In genomic region chr2:209476367-209477191, GRCh38 we compare ENCODE assay signal across 11 cellular contexts. TPM values are rescaled to one million over a fixed set of nuclear protein-coding genes. Genes with fewer than 3 reads are reported as not detected.
DNase-seq lines count a peak whose midpoint lies in the region; ATAC-seq and TF ChIP-seq lines count a peak whose summit lies in the region.
"Had no signal": no experiment of that assay in that cellular context is flagged by ENCODE, and none has a peak within 500 bp of the region (broad histone marks: within the 10 kb centered on the region; RNA-seq: fewer than 3 reads in every experiment).

No MANE protein-coding gene starts in this region.

- no peaks in the 10 kb centered on the region for H3K27me3 Mint-ChIP-seq in activated CD8-positive, alpha-beta T cell treated with anti-CD3 and anti-CD28 coated beads for 36 hours

- no peaks in the 10 kb centered on the region for H3K9me3 Mint-ChIP-seq in activated CD8-positive, alpha-beta T cell treated with anti-CD3 and anti-CD28 coated beads for 36 hours
- H3K9me3 Mint-ChIP-seq: T-helper 1 cell treated with Interleukin-12 subunit alpha and Interleukin-12 subunit beta and Interleukin-4 antibody, amounts not matched to agents 30 μg/mL and 1 μg/mL, for 36 hours had no signal

- no peaks in the 10 kb centered on the region for H3K36me3 Mint-ChIP-seq in activated CD8-positive, alpha-beta T cell treated with anti-CD3 and anti-CD28 coated beads for 36 hours (ENCODE audit: low read depth)

- peaks cover 24% of the 10 kb centered on the region for H3K4me1 ChIP-seq in SJCRH30

- peak overlapping the region; percentile 3; the same call in 1 of the 2 replicates for H3K27ac ChIP-seq in SJCRH30

- no peak for ATAC-seq in activated CD8-positive, alpha-beta T cell treated with anti-CD3 and anti-CD28 coated beads for 36 hours
- no peak for ATAC-seq in GM21619 (IDR thresholded peaks at IDR 0.05; ENCODE audit: unreplicated experiment)
- ATAC-seq: mucosa of descending colon had no signal

- intact Hi-C loops in head of caudate nucleus (cut with DNase I): no loop called here
- intact Hi-C loops in activated CD8-positive, alpha-beta T cell treated with anti-CD3 and anti-CD28 coated beads for 36 hours (cut with micrococcal nuclease): no loop called here

- no peaks in the 10 kb centered on the region for H3K27me3 ChIP-seq in SJCRH30

- DNase-seq in AG10803 (ENCODE audit: low read depth) (peak; percentile 7), NCI-H1417 (lab: John Stamatoyannopoulos, UW) (peak; percentile 71 to 98 (median 74)), SJCRH30 (peak; percentile 50 to 78), head of caudate nucleus (peak in 30 of 42 donors; percentile 4 to 80 (median 44)), foreskin melanocyte (no peak), DMS114 treated with DMSO at 0.1 percent for 48 hours (lab: John Stamatoyannopoulos, UW; ENCODE audit: unreplicated experiment) (no peak)
- no peak for DNase-seq in activated CD8-positive, alpha-beta T cell treated with anti-CD3 and anti-CD28 coated beads for 36 hours
- DNase-seq: mucosa of descending colon; stimulated activated CD4-positive, alpha-beta T cell treated with anti-CD3 and anti-CD28 coated beads, Interleukin-4, amount 100 ng/mL, for 24 hours had no signal

- H3K9me3 ChIP-seq in SJCRH30 (replicated peaks): no peaks in the 10 kb centered on the region
- H3K9me3 ChIP-seq: mucosa of descending colon had no signal

- POLR2A ChIA-PET in activated CD8-positive, alpha-beta T cell treated with anti-CD3 and anti-CD28 coated beads for 36 hours (lab: Charles Lee): no interaction called here

- H3K36me3 ChIP-seq in SJCRH30: no peaks in the 10 kb centered on the region

- CTCF ChIA-PET in activated CD8-positive, alpha-beta T cell treated with anti-CD3 and anti-CD28 coated beads for 36 hours (lab: Charles Lee): no interaction called here

- no peak overlapping the region for H3K4me3 ChIP-seq in AG10803 (ENCODE audit: low read length)
- H3K4me3 ChIP-seq in SJCRH30: no peak overlapping the region
- H3K4me3 ChIP-seq: mucosa of descending colon had no signal

- TF ChIP-seq CTCF in AG10803 (conservative IDR thresholded peaks at IDR 0.05; ENCODE audit: low read length): no peak
- TF ChIP-seq CTCF in activated CD8-positive, alpha-beta T cell treated with anti-CD3 and anti-CD28 coated beads for 36 hours (IDR thresholded peaks at IDR 0.05): no peak

- no peaks in the 10 kb centered on the region for H3K4me1 Mint-ChIP-seq in activated CD8-positive, alpha-beta T cell treated with anti-CD3 and anti-CD28 coated beads for 36 hours (ENCODE audit: low read depth)

- H3K27ac Mint-ChIP-seq in activated CD8-positive, alpha-beta T cell treated with anti-CD3 and anti-CD28 coated beads for 36 hours: no peak overlapping the region
- H3K27ac Mint-ChIP-seq: T-helper 1 cell treated with Interleukin-12 subunit alpha and Interleukin-12 subunit beta and Interleukin-4 antibody, amounts not matched to agents 30 μg/mL and 1 μg/mL, for 36 hours had no signal

- H3K4me3 Mint-ChIP-seq in activated CD8-positive, alpha-beta T cell treated with anti-CD3 and anti-CD28 coated beads for 36 hours: no peak overlapping the region
- H3K4me3 Mint-ChIP-seq: T-helper 1 cell treated with Interleukin-12 subunit alpha and Interleukin-12 subunit beta and Interleukin-4 antibody, amounts not matched to agents 30 μg/mL and 1 μg/mL, for 36 hours had no signal

RNA-seq across cellular contexts. Expression of gene MAP2, which starts 52.7 kb away (rescaled TPM):
- total RNA-seq in SJCRH30 (2014; rRNA removed; shearing (Covaris generic)): 59.3 and 63.3 TPM in 2 replicates
- not detected for total RNA-seq in activated CD8-positive, alpha-beta T cell treated with anti-CD3 and anti-CD28 coated beads for 36 hours

Comparison
In these comparisons a context has a peak if more than half of its experiments do, and no peak if none do; other contexts are left out.
1. DNase-seq: peak in AG10803 (single experiment), NCI-H1417 (3 of 3), SJCRH30 (2 of 2) and head of caudate nucleus (30 of 42); none in foreskin melanocyte (single experiment), activated CD8-positive, alpha-beta T cell treated with anti-CD3 and anti-CD28 coated beads for 36 hours (single experiment) and DMS114 treated with DMSO at 0.1 percent for 48 hours (single experiment).
2. RNA of gene MAP2, which starts 52.7 kb away (total RNA-seq): 59.3 to 63.3 TPM in SJCRH30; not detected in activated CD8-positive, alpha-beta T cell treated with anti-CD3 and anti-CD28 coated beads for 36 hours; every median in the first group is over 10 times any median in the second.